9 cellular contexts compared by ENCODE assay signal in genomic region chr18:21742323-21742687, GRCh38. TPM values are rescaled to one million over a fixed set of nuclear protein-coding genes. Genes with fewer than 3 reads are reported as not detected.
DNase-seq lines count a peak whose midpoint lies in the region; ATAC-seq, FAIRE-seq and TF ChIP-seq lines count a peak whose summit lies in the region.
"Had no signal": no experiment of that assay in that cellular context is flagged by ENCODE, and none has a peak within 500 bp of the region (broad histone marks: within the 10 kb centered on the region; RNA-seq: fewer than 3 reads in every experiment).

No MANE protein-coding gene starts in this region.

- ATAC-seq in A549, result no peak
- ATAC-seq in HG02981 (IDR thresholded peaks at IDR 0.05; ENCODE audit: unreplicated experiment), result no peak
- no peak for ATAC-seq in GM18517 (IDR thresholded peaks at IDR 0.05; ENCODE audit: unreplicated experiment)

- H3K27ac Mint-ChIP-seq in HFFc6, result peak overlapping the region; percentile 71

- peak overlapping the region; percentile 77 for H3K4me2 ChIP-seq in A549
- peak overlapping the region; percentile 25 for H3K4me2 ChIP-seq in mesendoderm (ENCODE audit: low read length)

- no peak overlapping the region for H3K4ac ChIP-seq in mesendoderm (ENCODE audit: low read depth, low read length)

- H3K9ac ChIP-seq in mesendoderm (ENCODE audit: low read length), result peak overlapping the region; percentile 62

- no peaks in the 10 kb centered on the region for H3K9me3 ChIP-seq in A549

- no peak overlapping the region for H4K8ac ChIP-seq in mesendoderm (ENCODE audit: low read depth, low read length)

- H3K4me3 ChIP-seq in A549 (peak overlapping the region; percentile 92), astrocyte of the spinal cord (ENCODE audit: low read depth, low read length) (peak overlapping the region; percentile 83), mesendoderm (ENCODE audit: low read length) (peak overlapping the region; percentile 28)

- H2BK5ac ChIP-seq in mesendoderm (ENCODE audit: low read length), result no peak overlapping the region

- H3K4me1 ChIP-seq in A549 (peaks cover 9% of the 10 kb centered on the region; the same call in 2 of the 3 replicates), mesendoderm (ENCODE audit: control insufficient read depth, low read depth, low read length) (no peaks in the 10 kb centered on the region)

- H3K79me1 ChIP-seq in mesendoderm (ENCODE audit: low read length), result peaks cover 4% of the 10 kb centered on the region

- H3K9me3 Mint-ChIP-seq in HFFc6, result peaks cover 4% of the 10 kb centered on the region

- TF ChIP-seq CTCF in A549 (IDR thresholded peaks at IDR 0.05) (no peak), HFFc6 (IDR thresholded peaks at IDR 0.05) (no peak), astrocyte of the spinal cord (IDR thresholded peaks at IDR 0.05; ENCODE audit: low read depth, low read length) (no peak)

- H3K18ac ChIP-seq in mesendoderm (ENCODE audit: low read length), result no peak overlapping the region

- no peak overlapping the region for H3K23ac ChIP-seq in mesendoderm (ENCODE audit: low read length)

- no peaks in the 10 kb centered on the region for H3K27me3 ChIP-seq in mesendoderm (ENCODE audit: insufficient read depth, low read length, poor library complexity)

- peak overlapping the region; percentile 73 for H3K56ac ChIP-seq in mesendoderm (ENCODE audit: low read length)

- no peak overlapping the region for H2AK5ac ChIP-seq in mesendoderm (ENCODE audit: low read length)

- TF ChIP-seq EP300 in A549 (IDR thresholded peaks at IDR 0.05), result no peak

- in situ Hi-C loops in astrocyte of the spinal cord (cut with HindIII; ENCODE audit: low sequenced_read_pairs), result no loop called here

- peaks cover 3% of the 10 kb centered on the region; the same call in 1 of the 2 replicates for H3K27me3 Mint-ChIP-seq in HFFc6 (ENCODE audit: insufficient read depth)

- no peak for TF ChIP-seq POLR2A in A549 (IDR thresholded peaks at IDR 0.05; ENCODE audit: low read length)

- POLR2A ChIA-PET in A549 (lab: Yijun Ruan, JAX), result no interaction called here

- H3K36me3 Mint-ChIP-seq in HFFc6 (ENCODE audit: low read depth), result peaks cover 18% of the 10 kb centered on the region

- H3K27ac ChIP-seq in A549 (peak overlapping the region; percentile 94 to 100; a peak in 4 of 6 replicates), mesendoderm (ENCODE audit: low read depth, low read length) (no peak overlapping the region)

- H3K36me3 ChIP-seq in mesendoderm (ENCODE audit: control insufficient read depth, insufficient read depth, low read length), result no peaks in the 10 kb centered on the region

- WGBS in A549 (ENCODE audit: missing lambda C conversion rate), result 59% methylated on average over 5 of the region's 5 CpGs
- no CpG with 5 or more reads among the region's 5 CpGs for WGBS in mesendoderm (ENCODE audit: extremely low coverage, insufficient coverage, low lambda C conversion rate)

- H2BK15ac ChIP-seq in mesendoderm (replicated peaks; ENCODE audit: low read depth), result no peak overlapping the region

- no peak for TF ChIP-seq RAD21 in A549 (conservative IDR thresholded peaks at IDR 0.05 in 1 of 2, IDR thresholded peaks at IDR 0.05 in 1 of 2)

- DNase-seq in A549 (ENCODE audit: low read depth in 1 of 2, low spot score in 1 of 2) (no peak), HFFc6 (no peak), astrocyte of the spinal cord (ENCODE audit: low read depth, low spot score) (no peak), mesendoderm (peak; percentile 22), NCI-H226 (no peak), NCI-H345 treated with DMSO at 0.1 percent for 48 hours (lab: John Stamatoyannopoulos, UW; ENCODE audit: unreplicated experiment) (no peak)
- DNase-seq: NCI-H1694 treated with DMSO at 0.1 percent for 48 hours had no signal

- H2BK120ac ChIP-seq in mesendoderm (ENCODE audit: low read depth, low read length), result no peak overlapping the region

- peaks cover 37% of the 10 kb centered on the region for H3K4me1 Mint-ChIP-seq in HFFc6 (ENCODE audit: low read depth)

- FAIRE-seq in A549 (lab: Jason Lieb, UNC), result no peak

- CTCF ChIA-PET in A549 (lab: Yijun Ruan, JAX), result interaction anchor here (1.3 kb wide), 1 partner anchor 141 kb away, joined by 3 read pairs; the partner anchor contains the start of gene ESCO1

- H4K5ac ChIP-seq in mesendoderm (ENCODE audit: low read length), result no peak overlapping the region

- H3K79me2 ChIP-seq in mesendoderm (ENCODE audit: control insufficient read depth, insufficient read depth, low read length), result peaks cover 40% of the 10 kb centered on the region

- peak overlapping the region; percentile 90 for H3K4me3 Mint-ChIP-seq in HFFc6

TF ChIP-seq in A549, 52 proteins besides CTCF, POLR2A, EP300 and RAD21:
- TF ChIP-seq JUN (IDR thresholded peaks at IDR 0.05), result no peak
- TF ChIP-seq CEBPB (IDR thresholded peaks at IDR 0.05), result no peak
- TF ChIP-seq ATOH8 (CRISPR knock-in tag; IDR thresholded peaks at IDR 0.05; ENCODE audit: low read depth), result no peak
- TF ChIP-seq HMGXB4 (CRISPR knock-in tag; IDR thresholded peaks at IDR 0.05; ENCODE audit: borderline replicate concordance), result no peak
- no peak for TF ChIP-seq E2F6 (IDR thresholded peaks at IDR 0.05; ENCODE audit: borderline replicate concordance, low read depth)
- TF ChIP-seq ESRRA (IDR thresholded peaks at IDR 0.05; ENCODE audit: borderline replicate concordance, low read length), result no peak
- no peak for TF ChIP-seq RCOR1 (IDR thresholded peaks at IDR 0.05; ENCODE audit: low read depth, low read length)
- no peak for TF ChIP-seq ZNF302 (CRISPR knock-in tag; IDR thresholded peaks at IDR 0.05)
- no peak for TF ChIP-seq ZC3H11A (IDR thresholded peaks at IDR 0.05)
- no peak for TF ChIP-seq EHF (CRISPR knock-in tag; IDR thresholded peaks at IDR 0.05)
- TF ChIP-seq NPAS2 (CRISPR knock-in tag; IDR thresholded peaks at IDR 0.05; ENCODE audit: borderline replicate concordance), result no peak
- TF ChIP-seq CBX8 (IDR thresholded peaks at IDR 0.05), result no peak
- no peak for TF ChIP-seq BHLHE40 (IDR thresholded peaks at IDR 0.05; ENCODE audit: low read depth, low read length)
- no peak for TF ChIP-seq FOSB (CRISPR knock-in tag; IDR thresholded peaks at IDR 0.05)

RNA-seq across cellular contexts. Expression of gene MIB1, which starts 1.7 kb away (rescaled TPM):
- polyA plus RNA-seq in A549 (2011; rRNA removed) (20.3 and 22.2 TPM in 2 replicates), A549 (2017; fragmentation: RNase III; extraction: RNeasy Plus Mini Kit Qiagen cat#74134 plus additional on column Dnase treatment) (8.4 to 9.7 TPM (median 9.6 TPM) in 3 replicates)
- 1.8 and 2.0 TPM in 2 replicates for polyA plus RNA-seq in A549 (2012; cell fraction: cytosol; rRNA removed)
- polyA plus RNA-seq in A549 (2012; cell fraction: nucleus; rRNA removed), result 1.5 and 2.3 TPM in 2 replicates
- polyA minus RNA-seq in A549 (2011; rRNA and poly(A)+ RNA removed), result 51.8 and 53.5 TPM in 2 replicates
- 10 to 100 TPM; 29.5 to 31.5 (median 30.5) TPM for total RNA-seq in HFFc6 (2021; fragmentation: NEBNext Ultra II Directional; extraction: Animal tissue kit (Norgen Biotek cat#: 25700))
- 14.3 TPM for polyA plus RNA-seq in mesendoderm (2013, experiment 1 of 2)
- polyA plus RNA-seq in mesendoderm (2013, experiment 2 of 2), result 14.4 TPM

RNA-seq across cellular contexts. Expression of gene ABHD3, which starts 37.7 kb away (rescaled TPM):
- polyA plus RNA-seq in A549 (2011; rRNA removed) (24.4 and 24.7 TPM in 2 replicates), A549 (2017; fragmentation: RNase III; extraction: RNeasy Plus Mini Kit Qiagen cat#74134 plus additional on column Dnase treatment) (20.9 to 28.0 TPM (median 23.7 TPM) in 3 replicates)
- 14.5 and 15.6 TPM in 2 replicates for polyA plus RNA-seq in A549 (2012; cell fraction: cytosol; rRNA removed)
- polyA plus RNA-seq in A549 (2012; cell fraction: nucleus; rRNA removed), result 15.9 and 21.2 TPM in 2 replicates
- 10.6 and 14.1 TPM in 2 replicates for polyA minus RNA-seq in A549 (2011; rRNA and poly(A)+ RNA removed)
- 1 to 10 TPM; 2.8 to 7.2 (median 4.7) TPM for total RNA-seq in HFFc6 (2021; fragmentation: NEBNext Ultra II Directional; extraction: Animal tissue kit (Norgen Biotek cat#: 25700))
- polyA plus RNA-seq in mesendoderm (2013, experiment 1 of 2), result 4.6 TPM
- 4.7 TPM for polyA plus RNA-seq in mesendoderm (2013, experiment 2 of 2)

Comparison
In these comparisons a context has a peak if more than half of its experiments do, and no peak if none do; other contexts are left out.
1. H3K4me3 ChIP-seq: peak in every context shown above with its lines; median percentile 92 in A549; 83 in astrocyte of the spinal cord; 28 in mesendoderm.